In the genomic region with DNA sequence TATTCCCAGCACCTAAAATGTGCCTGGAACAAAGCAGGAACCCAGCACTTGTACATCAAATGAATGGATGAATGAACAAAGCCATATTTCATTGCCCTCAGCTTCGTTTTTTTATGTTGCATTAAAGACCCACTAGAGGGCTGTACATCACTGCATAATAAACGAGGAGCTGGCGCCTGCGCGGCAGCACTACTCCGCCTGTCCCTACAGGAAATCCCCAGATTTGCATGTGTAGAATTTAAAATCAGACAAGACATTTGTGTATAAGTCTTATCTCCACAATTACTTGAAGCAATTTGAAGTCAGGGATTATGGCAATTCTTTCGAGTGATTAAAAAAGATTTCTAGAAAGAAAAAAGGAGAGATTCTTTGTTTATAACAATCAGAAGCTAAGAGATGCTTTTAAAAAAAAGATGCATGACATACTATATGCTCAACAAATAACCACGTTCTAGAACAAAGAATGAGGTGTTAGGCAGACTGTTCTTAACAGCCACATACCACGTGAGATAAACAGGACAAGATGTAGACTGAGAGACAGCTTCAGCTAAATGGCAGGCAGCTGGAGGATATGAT, we compare ENCODE assay signal across 8 cellular contexts. TPM values are rescaled to one million over a fixed set of nuclear protein-coding genes. Genes with fewer than 3 reads are reported as not detected.
DNase-seq lines count a peak whose midpoint lies in the region; ATAC-seq and TF ChIP-seq lines count a peak whose summit lies in the region.

No MANE protein-coding gene starts in this region.

- no peaks in the 10 kb centered on the region for H3K9me3 Mint-ChIP-seq in nephron

- H3K36me3 ChIP-seq in KMS-11 (ENCODE audit: insufficient read depth): no peaks in the 10 kb centered on the region

- H3K9ac ChIP-seq in KMS-11: no peak overlapping the region

- no peaks in the 10 kb centered on the region for H3K27me3 ChIP-seq in KMS-11 (ENCODE audit: insufficient read depth, low read depth)

- DNase-seq in Daoy (ENCODE audit: low read depth): peak; percentile 84
- peak; percentile 34 for DNase-seq in OCI-M2 (lab: John Stamatoyannopoulos, UW; ENCODE audit: unreplicated experiment)
- peak; percentile 55 for DNase-seq in activated T-cell treated with anti-CD3 and anti-CD28 coated beads for 1 hour (ENCODE audit: low read depth)
- peak; percentile 46 for DNase-seq in epithelial cell of proximal tubule (ENCODE audit: low read depth)
- DNase-seq in stimulated activated naive CD4-positive, alpha-beta T cell treated with Interleukin-2 at 50 U/mL for 16 hours (lab: John Stamatoyannopoulos, UW): peak; percentile 72

- H3K27ac ChIP-seq in KMS-11: peak overlapping the region; percentile 15; the same call in 1 of the 2 replicates

- H3K4me1 Mint-ChIP-seq in nephron: peaks cover 21% of the 10 kb centered on the region

- no peaks in the 10 kb centered on the region for H3K79me2 ChIP-seq in KMS-11 (ENCODE audit: insufficient read depth, low read depth)

- peak; percentile 72 for ATAC-seq in GM21825 (IDR thresholded peaks at IDR 0.05; ENCODE audit: unreplicated experiment)

- H2AFZ ChIP-seq in KMS-11 (ENCODE audit: low read depth): peak overlapping the region; percentile 73

- peaks cover 7% of the 10 kb centered on the region for H3K27me3 Mint-ChIP-seq in nephron (ENCODE audit: low read depth)

- H3K4me3 Mint-ChIP-seq in nephron: peak overlapping the region in 1 of 3 experiments; percentile 53

- H3K4me1 ChIP-seq in KMS-11 (ENCODE audit: low read depth, poor library complexity, severe bottlenecking): peaks cover 17% of the 10 kb centered on the region

- H3K27ac Mint-ChIP-seq in nephron: peak overlapping the region in 2 of 3 experiments; percentile 34 to 62

- peak; percentile 98 for TF ChIP-seq CTCF in KMS-11 (conservative IDR thresholded peaks at IDR 0.05; ENCODE audit: low read depth, low read length)
- TF ChIP-seq CTCF in epithelial cell of proximal tubule (conservative IDR thresholded peaks at IDR 0.05; ENCODE audit: low read depth, low read length): peak; percentile 69
- peak; percentile 81 to 87 (median 83) for TF ChIP-seq CTCF in nephron (IDR thresholded peaks at IDR 0.05; ENCODE audit: unreplicated experiment in 3 of 3)

- no peaks in the 10 kb centered on the region for H4K20me1 ChIP-seq in KMS-11 (ENCODE audit: insufficient read depth)

- H3K4me2 ChIP-seq in KMS-11: peak overlapping the region; percentile 26

- H3K4me3 ChIP-seq in KMS-11 (IDR thresholded peaks at IDR 0.05; ENCODE audit: insufficient read depth, low read depth, low read length) (no peak overlapping the region), epithelial cell of proximal tubule (ENCODE audit: low read depth, low read length) (no peak overlapping the region)

- H3K36me3 Mint-ChIP-seq in nephron (ENCODE audit: low read depth): no peaks in the 10 kb centered on the region

RNA-seq across cellular contexts. Expression of gene NEK2, which starts 5.4 kb away (rescaled TPM):
- 97.8 and 151 TPM in 2 replicates for total RNA-seq in Daoy (2014; rRNA removed; shearing (Covaris generic))
- 28.0 and 36.4 TPM in 2 replicates for total RNA-seq in epithelial cell of proximal tubule

Comparison
In these comparisons a context has a peak if more than half of its experiments do, and no peak if none do; other contexts are left out.
1. DNase-seq: peak in every context shown above with its lines; median percentile 84 in Daoy; 72 in stimulated activated naive CD4-positive, alpha-beta T cell treated with Interleukin-2 at 50 U/mL for 16 hours; 55 in activated T-cell treated with anti-CD3 and anti-CD28 coated beads for 1 hour; 46 in epithelial cell of proximal tubule; 34 in OCI-M2.